15 cellular contexts compared by ENCODE assay signal in genomic region chr4:14700083-14700482, GRCh38.
DNase-seq lines count a peak whose midpoint lies in the region; ATAC-seq, FAIRE-seq and TF ChIP-seq lines count a peak whose summit lies in the region.
"Had no signal": no experiment of that assay in that cellular context is flagged by ENCODE, and none has a peak within 500 bp of the region (broad histone marks: within the 10 kb centered on the region; RNA-seq: fewer than 3 reads in every experiment).

No MANE protein-coding gene starts in this region.

- no peaks in the 10 kb centered on the region for H3K27me3 ChIP-seq in Loucy (ENCODE audit: insufficient read depth, low read length, poor library complexity, severe bottlenecking)
- H3K27me3 ChIP-seq in body of pancreas: no peaks in the 10 kb centered on the region
- H3K27me3 ChIP-seq in pancreas: no peaks in the 10 kb centered on the region
- H3K27me3 ChIP-seq in H7 (ENCODE audit: control insufficient read depth, insufficient read depth, low read length): no peaks in the 10 kb centered on the region

- H3F3A ChIP-seq in Loucy (ENCODE audit: low read depth): no peaks in the 10 kb centered on the region

- H3K9me3 ChIP-seq in Loucy (ENCODE audit: insufficient read depth, low read depth, low read length): no peaks in the 10 kb centered on the region
- H3K9me3 ChIP-seq in body of pancreas: no peaks in the 10 kb centered on the region
- H3K9me3 ChIP-seq in pancreas: no peaks in the 10 kb centered on the region
- H3K9me3 ChIP-seq: Caco-2 had no signal

- H3K4me1 ChIP-seq in Loucy (ENCODE audit: insufficient read depth, low read length, poor library complexity, severe bottlenecking): no peaks in the 10 kb centered on the region
- peaks cover 32% of the 10 kb centered on the region for H3K4me1 ChIP-seq in body of pancreas
- H3K4me1 ChIP-seq in pancreas: peaks cover 14 to 20% (median 18%) of the 10 kb centered on the region in 3 donors
- H3K4me1 ChIP-seq: Caco-2 had no signal

- intact Hi-C loops in body of pancreas (cut with DNase I): no loop called here
- intact Hi-C loops in pancreas (cut with DNase I): no loop called here

- no peak overlapping the region for H3K4me2 ChIP-seq in Loucy (ENCODE audit: low read depth, low read length, poor library complexity, severe bottlenecking)
- H3K4me2 ChIP-seq: GM23338 had no signal

- H3K9ac ChIP-seq in Loucy (ENCODE audit: low read depth, low read length, poor library complexity, severe bottlenecking): no peak overlapping the region

- H3K36me3 ChIP-seq in Loucy (ENCODE audit: insufficient read depth, low read length) (no peaks in the 10 kb centered on the region), body of pancreas (replicated peaks in 1 of 2; ENCODE audit: insufficient read depth in 1 of 2, low read depth in 2 of 2) (no peaks in the 10 kb centered on the region), pancreas (no peaks in the 10 kb centered on the region), H7 (replicated peaks; ENCODE audit: control insufficient read depth, insufficient read depth, low read length) (no peaks in the 10 kb centered on the region)

- ATAC-seq in body of pancreas (no peak), pancreas (peak in 3 of 4 donors; percentile 40 to 61 (median 57)), HG02870 (IDR thresholded peaks at IDR 0.05; ENCODE audit: unreplicated experiment) (no peak)
- ATAC-seq: GM23338 had no signal

- TF ChIP-seq CTCF in Loucy (conservative IDR thresholded peaks at IDR 0.05; ENCODE audit: low read length) (peak; percentile 30), body of pancreas (IDR thresholded peaks at IDR 0.05) (no peak), epithelial cell of proximal tubule (conservative IDR thresholded peaks at IDR 0.05; ENCODE audit: low read depth, low read length) (peak; percentile 21), pancreas (IDR thresholded peaks at IDR 0.05) (no peak)

- no peak overlapping the region for H2AFZ ChIP-seq in Loucy (ENCODE audit: low read length)
- H2AFZ ChIP-seq: GM23338 had no signal

- H3K9me2 ChIP-seq in Loucy (replicated peaks; ENCODE audit: low read depth, low read length): no peaks in the 10 kb centered on the region

- DNase-seq in body of pancreas (no peak), epithelial cell of proximal tubule (ENCODE audit: low read depth) (no peak), pancreas (no peak), H7 (no peak)
- DNase-seq in central memory CD4-positive, alpha-beta T cell: no peak
- DNase-seq: Caco-2; CD8-positive, alpha-beta memory T cell; GF-D8; HCEC 1CT; HFFc6 had no signal

- H4K20me1 ChIP-seq in Loucy (ENCODE audit: insufficient read depth, low read length, poor library complexity, severe bottlenecking): no peaks in the 10 kb centered on the region

- no peak for TF ChIP-seq POLR2A in body of pancreas (IDR thresholded peaks at IDR 0.05)

- FAIRE-seq in pancreas (lab: Jason Lieb, UNC): no peak
- FAIRE-seq: A204.1 had no signal

- H3K27ac ChIP-seq in body of pancreas: peak overlapping the region; percentile 22 to 70 (median 42)
- peak overlapping the region in 2 of 4 donors; percentile 68 to 71 for H3K27ac ChIP-seq in pancreas
- H3K27ac ChIP-seq: HL-60 had no signal

- no peaks in the 10 kb centered on the region for H3K79me2 ChIP-seq in Loucy (ENCODE audit: insufficient read depth, low read length)

- no peak overlapping the region for H3K4me3 ChIP-seq in Loucy (ENCODE audit: low read length, poor library complexity, severe bottlenecking)
- H3K4me3 ChIP-seq in body of pancreas: no peak overlapping the region
- H3K4me3 ChIP-seq in epithelial cell of proximal tubule (ENCODE audit: low read depth, low read length): no peak overlapping the region
- no peak overlapping the region for H3K4me3 ChIP-seq in pancreas
- no peak overlapping the region for H3K4me3 ChIP-seq in H7 (ENCODE audit: insufficient read depth, low read depth, low read length)
- H3K4me3 ChIP-seq: GM23338 had no signal

Comparison
In these comparisons a context has a peak if more than half of its experiments do, and no peak if none do; other contexts are left out.
1. CTCF ChIP-seq: peak in Loucy (single experiment) and epithelial cell of proximal tubule (single experiment); none in body of pancreas (0 of 7) and pancreas (0 of 4).
2. ATAC-seq: peak in pancreas (3 of 4); none in body of pancreas (single experiment) and HG02870 (single experiment).